Comparison of ENCODE assay signal across 9 cellular contexts in the genomic region with DNA sequence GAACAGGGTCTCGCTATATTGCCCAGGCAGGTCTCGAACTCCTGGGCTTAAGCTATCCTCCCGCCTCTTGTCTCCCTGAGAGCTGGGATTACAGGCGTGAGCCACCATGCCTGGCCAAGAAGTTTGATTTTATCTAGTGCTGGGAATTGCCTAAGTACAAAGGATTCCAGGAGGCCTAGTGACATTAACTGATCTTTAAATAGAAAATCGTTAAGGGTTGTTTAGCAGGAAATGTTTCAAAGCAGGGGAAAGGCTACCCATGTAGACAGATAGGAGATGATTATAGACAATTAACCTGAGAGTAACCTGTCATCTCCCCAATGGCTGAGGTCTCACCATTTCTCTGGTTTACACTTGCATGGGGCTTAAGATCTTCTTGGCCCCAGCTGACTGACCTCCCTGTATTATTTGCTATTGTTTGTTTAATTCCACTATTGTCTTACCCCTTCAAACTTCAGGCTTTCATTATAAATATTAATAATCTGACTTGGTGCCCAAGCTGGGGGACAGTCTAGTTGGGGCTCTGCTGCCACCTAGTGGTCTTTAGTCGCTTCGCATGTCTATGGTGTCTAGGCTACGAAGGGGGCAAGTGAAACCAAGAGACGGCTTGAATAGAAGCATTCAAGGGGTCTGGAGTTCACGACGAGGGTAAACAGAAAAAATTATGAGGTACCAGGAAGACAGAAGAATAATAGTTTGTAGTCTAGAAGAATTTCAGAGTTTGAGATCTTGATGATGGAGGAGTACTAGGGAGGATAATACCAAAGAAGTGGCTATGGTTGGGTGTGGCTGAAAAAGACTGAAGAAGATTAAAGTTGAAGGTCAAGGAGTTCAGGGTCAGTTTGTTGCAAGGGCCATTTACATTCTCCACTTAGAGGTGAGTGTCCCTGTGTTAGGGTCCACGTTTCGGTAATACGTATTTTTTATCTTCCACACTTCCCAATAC. TPM values are rescaled to one million over a fixed set of nuclear protein-coding genes. Genes with fewer than 3 reads are reported as not detected.
DNase-seq lines count a peak whose midpoint lies in the region; ATAC-seq and TF ChIP-seq lines count a peak whose summit lies in the region.
"Had no signal": no experiment of that assay in that cellular context is flagged by ENCODE, and none has a peak within 500 bp of the region (broad histone marks: within the 10 kb centered on the region; RNA-seq: fewer than 3 reads in every experiment).

No MANE protein-coding gene starts in this region.

- DNase-seq in CD14-positive monocyte (ENCODE audit: low spot score), result no peak
- DNase-seq in HuH-7 (ENCODE audit: low spot score), result peak; percentile 36
- no peak for DNase-seq in RWPE2 (ENCODE audit: low spot score)
- peak; percentile 84 for DNase-seq in activated effector memory CD4-positive, alpha-beta T cell treated with anti-CD3 and anti-CD28 coated beads, Interleukin-2, amount 50 U/mL, for 16 hours
- DNase-seq in osteocyte (ENCODE audit: extremely low spot score, unreplicated experiment), result peak; percentile 87
- peak; percentile 47 to 79 for DNase-seq in tibial nerve (ENCODE audit: low spot score in 2 of 2)

- H3K27ac Mint-ChIP-seq in CD14-positive monocyte (no peak overlapping the region), osteocyte (ENCODE audit: unreplicated experiment) (no peak overlapping the region)
- H3K27ac Mint-ChIP-seq: IgD-negative memory B cell had no signal

- H3K9me3 Mint-ChIP-seq in CD14-positive monocyte (no peaks in the 10 kb centered on the region), osteocyte (ENCODE audit: unreplicated experiment) (no peaks in the 10 kb centered on the region)
- H3K9me3 Mint-ChIP-seq: IgD-negative memory B cell had no signal

- TF ChIP-seq CTCF in CD14-positive monocyte (IDR thresholded peaks at IDR 0.05), result peak; percentile 92
- peak; percentile 96 for TF ChIP-seq CTCF in RWPE2 (IDR thresholded peaks at IDR 0.05; ENCODE audit: poor library complexity, severe bottlenecking)
- TF ChIP-seq CTCF in gastroesophageal sphincter (IDR thresholded peaks at IDR 0.05), result peak; percentile 80 to 90 (median 86)
- TF ChIP-seq CTCF in osteocyte (IDR thresholded peaks at IDR 0.05), result peak; percentile 94
- peak; percentile 83 to 94 (median 86) for TF ChIP-seq CTCF in tibial nerve (IDR thresholded peaks at IDR 0.05)

- H3K27ac ChIP-seq in RWPE2 (ENCODE audit: poor library complexity, severe bottlenecking) (no peak overlapping the region), gastroesophageal sphincter (no peak overlapping the region), tibial nerve (peak overlapping the region in 1 of 4 donors; percentile 39)

- H3K36me3 Mint-ChIP-seq in CD14-positive monocyte (no peaks in the 10 kb centered on the region), osteocyte (ENCODE audit: unreplicated experiment) (no peaks in the 10 kb centered on the region)
- H3K36me3 Mint-ChIP-seq: IgD-negative memory B cell had no signal

- no peaks in the 10 kb centered on the region for H3K36me3 ChIP-seq in RWPE2 (ENCODE audit: low read depth)
- H3K36me3 ChIP-seq in gastroesophageal sphincter, result no peaks in the 10 kb centered on the region
- H3K36me3 ChIP-seq in tibial nerve, result no peaks in the 10 kb centered on the region

- TF ChIP-seq EP300 in gastroesophageal sphincter (IDR thresholded peaks at IDR 0.05) (no peak), tibial nerve (IDR thresholded peaks at IDR 0.05) (no peak)

- no peak for TF ChIP-seq POLR2A in gastroesophageal sphincter (IDR thresholded peaks at IDR 0.05)
- TF ChIP-seq POLR2A in tibial nerve (IDR thresholded peaks at IDR 0.05), result no peak

- H3K27me3 ChIP-seq in RWPE2 (ENCODE audit: insufficient read depth, poor library complexity, severe bottlenecking) (no peaks in the 10 kb centered on the region), gastroesophageal sphincter (peaks cover 5% of the 10 kb centered on the region), tibial nerve (no peaks in the 10 kb centered on the region)

- H3K4me3 Mint-ChIP-seq in CD14-positive monocyte (peak overlapping the region; percentile 55 to 87), osteocyte (ENCODE audit: unreplicated experiment) (peak overlapping the region; percentile 29)

- H3K4me1 ChIP-seq in RWPE2 (ENCODE audit: insufficient read depth, poor library complexity, severe bottlenecking) (no peaks in the 10 kb centered on the region), gastroesophageal sphincter (peaks cover 0 to 12% (median 0%) of the 10 kb centered on the region in 3 donors), tibial nerve (peaks cover 0 to 27% (median 3%) of the 10 kb centered on the region in 4 donors)

- ATAC-seq in GM19395 (IDR thresholded peaks at IDR 0.05; ENCODE audit: unreplicated experiment) (peak; percentile 87), RWPE2 (ENCODE audit: low read depth) (peak; percentile 89), gastroesophageal sphincter (peak; percentile 87)

- no peaks in the 10 kb centered on the region for H3K9me3 ChIP-seq in RWPE2 (ENCODE audit: severe bottlenecking)
- no peaks in the 10 kb centered on the region for H3K9me3 ChIP-seq in gastroesophageal sphincter
- H3K9me3 ChIP-seq in tibial nerve, result no peaks in the 10 kb centered on the region

- H3K4me1 Mint-ChIP-seq in CD14-positive monocyte (peaks cover 27% of the 10 kb centered on the region), osteocyte (ENCODE audit: unreplicated experiment) (peaks cover 3% of the 10 kb centered on the region)

- intact Hi-C loops in CD14-positive monocyte (cut with micrococcal nuclease), result loop anchor here (5.0 to 10.0 kb wide), 2 partner anchors 171 to 174 kb away; no protein-coding TSS in a partner anchor

- H3K4me3 ChIP-seq in RWPE2 (ENCODE audit: severe bottlenecking), result no peak overlapping the region
- no peak overlapping the region for H3K4me3 ChIP-seq in gastroesophageal sphincter
- peak overlapping the region in 2 of 4 donors; percentile 8 to 26 for H3K4me3 ChIP-seq in tibial nerve

- WGBS in gastroesophageal sphincter (ENCODE audit: low coverage in 1 of 2), 2 donors, result 24 to 48% methylated on average over 11 to 14 of the region's 14 CpGs
- WGBS in tibial nerve, 2 donors, result 30 to 32% methylated on average over 14 of the region's 14 CpGs

- H3K27me3 Mint-ChIP-seq in CD14-positive monocyte (ENCODE audit: low read depth in 3 of 3), result peaks cover 0 to 11% (median 1%) of the 10 kb centered on the region in 3 donors
- H3K27me3 Mint-ChIP-seq in osteocyte (ENCODE audit: unreplicated experiment), result peaks cover 57% of the 10 kb centered on the region

RNA-seq across cellular contexts. Expression of a gene that starts 40.4 kb away (rescaled TPM):
- 10 to 100 TPM; 18.4 to 20.6 TPM for polyA plus RNA-seq in CD14-positive monocyte
- total RNA-seq in gastroesophageal sphincter (10 to 100 TPM; 16.0 to 35.6 (median 29.6) TPM), osteocyte (11.6 and 13.3 TPM in 2 replicates), tibial nerve (10 to 100 TPM in 3 of 4 donors, 1 to 10 TPM in 1; 8.8 to 24.9 (median 24.0) TPM)

RNA-seq across cellular contexts. Expression of a gene that starts 57.3 kb away (rescaled TPM):
- polyA plus RNA-seq in CD14-positive monocyte, result not detected
- total RNA-seq in gastroesophageal sphincter (under 1 TPM in 1 of 4 donors, not detected in 3; 0.35 TPM), osteocyte (not detected in 2 replicates), tibial nerve (1 to 10 TPM in 3 of 4 donors, under 1 TPM in 1; 0.22 to 5.5 (median 1.4) TPM)
- polyA plus RNA-seq: IgD-negative memory B cell had no signal

Comparison
In these comparisons a context has a peak if more than half of its experiments do, and no peak if none do; other contexts are left out.
1. DNase-seq: peak in HuH-7 (single experiment), activated effector memory CD4-positive, alpha-beta T cell treated with anti-CD3 and anti-CD28 coated beads, Interleukin-2, amount 50 U/mL, for 16 hours (single experiment), osteocyte (single experiment) and tibial nerve (2 of 2); none in CD14-positive monocyte (single experiment) and RWPE2 (single experiment).
2. Peak in every context shown above with its lines, with median percentiles within 50 percentile points of each other: CTCF ChIP-seq and ATAC-seq.